In the genomic region with DNA sequence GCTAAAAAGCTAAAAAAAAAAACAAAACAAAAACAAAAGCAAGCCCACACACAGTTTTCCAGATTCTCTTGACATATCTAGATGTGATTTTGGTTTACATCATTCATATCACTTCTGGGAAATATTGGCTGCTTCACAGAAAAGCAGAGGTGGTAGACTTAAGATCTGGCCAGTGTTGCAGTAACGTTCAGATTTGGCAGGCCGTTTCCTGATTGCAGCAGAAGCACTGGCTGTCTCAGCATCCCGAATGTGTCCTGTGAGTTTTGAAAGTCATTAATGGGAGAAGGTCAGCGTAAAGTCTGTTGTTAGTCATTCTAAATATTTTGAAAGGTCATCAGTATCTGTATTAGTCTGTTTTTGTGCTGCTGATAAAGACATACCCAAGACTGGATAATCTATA, we compare ENCODE assay signal across 19 cellular contexts.
DNase-seq lines count a peak whose midpoint lies in the region; ATAC-seq and TF ChIP-seq lines count a peak whose summit lies in the region.
"Had no signal": no experiment of that assay in that cellular context is flagged by ENCODE, and none has a peak within 500 bp of the region (broad histone marks: within the 10 kb centered on the region; RNA-seq: fewer than 3 reads in every experiment).

No MANE protein-coding gene starts in this region.

- no peak for ATAC-seq in RWPE2 (ENCODE audit: low read depth)
- ATAC-seq: activated CD8-positive, alpha-beta T cell treated with anti-CD3 and anti-CD28 coated beads, Interleukin-2, amount 10 ng/mL, durations not matched to agents 7 days and 5 days; upper lobe of right lung had no signal

- H3K36me3 ChIP-seq in RWPE2 (ENCODE audit: low read depth) = no peaks in the 10 kb centered on the region
- H3K36me3 ChIP-seq: neutrophil, upper lobe of right lung had no signal

- CTCF ChIA-PET in RWPE1 (lab: Yijun Ruan, JAX) = interaction anchor here (0.7 kb wide), 1 partner anchor 60 kb away, joined by 3 read pairs; no protein-coding TSS in a partner anchor

- peaks cover 32% of the 10 kb centered on the region for H3K4me1 ChIP-seq in RWPE2 (ENCODE audit: insufficient read depth, poor library complexity, severe bottlenecking)
- H3K4me1 ChIP-seq: upper lobe of right lung had no signal

- TF ChIP-seq CTCF in RWPE2 (IDR thresholded peaks at IDR 0.05; ENCODE audit: poor library complexity, severe bottlenecking) (no peak), fibroblast of pulmonary artery (IDR thresholded peaks at IDR 0.05; ENCODE audit: low read length, missing control alignments) (no peak), RWPE1 (conservative IDR thresholded peaks at IDR 0.05; ENCODE audit: low read depth) (no peak), GM20000 (IDR thresholded peaks at IDR 0.05; ENCODE audit: extremely low read depth, missing control alignments) (no peak)

- H3K27me3 ChIP-seq in RWPE2 (ENCODE audit: insufficient read depth, poor library complexity, severe bottlenecking) = no peaks in the 10 kb centered on the region
- H3K27me3 ChIP-seq: neutrophil, upper lobe of right lung had no signal

- H3K4me3 ChIP-seq in RWPE2 (ENCODE audit: severe bottlenecking) (no peak overlapping the region), fibroblast of pulmonary artery (replicated peaks; ENCODE audit: low read depth, low read length) (peak overlapping the region; percentile 19), skeletal muscle cell (ENCODE audit: low read depth, low read length) (no peak overlapping the region)
- H3K4me3 ChIP-seq: upper lobe of right lung had no signal

- DNase-seq in HCEC 1CT (peak; percentile 58), RWPE2 (ENCODE audit: low spot score) (no peak), fibroblast of pulmonary artery (ENCODE audit: low read depth) (peak; percentile 92), skeletal muscle cell (ENCODE audit: low read depth) (peak; percentile 57), NCI-H146 (lab: John Stamatoyannopoulos, UW) (no peak), RWPE1 (ENCODE audit: low spot score) (no peak), GM20000 (ENCODE audit: low spot score) (no peak)
- DNase-seq: activated CD4-positive, CD25-positive, alpha-beta regulatory T cell treated with anti-CD3 and anti-CD28 coated beads, Interleukin-2, amount 50 U/mL, for 72 hours; activated CD8-positive, alpha-beta T cell treated with anti-CD3 and anti-CD28 coated beads, Interleukin-2, amount 10 ng/mL, durations not matched to agents 7 days and 5 days; activated naive CD4-positive, alpha-beta T cell; activated T-cell treated with anti-CD3 and anti-CD28 coated beads, Interleukin-2, amount 50 U/mL, for 24 hours; amygdala; head of caudate nucleus; NCI-H2029 treated with DMSO at 0.1 percent for 48 hours; NCI-H510A; NK-92 treated with Interleukin-12 subunit alpha and Interleukin-12 subunit beta, amount 100 ng/mL, for 24 hours; stimulated activated CD8-positive, alpha-beta memory T cell treated with anti-CD3 and anti-CD28 coated beads, Interleukin-4, amount 100 ng/mL, for 48 hours; upper lobe of right lung had no signal

- no peaks in the 10 kb centered on the region for H3K9me3 ChIP-seq in RWPE2 (ENCODE audit: severe bottlenecking)
- H3K9me3 ChIP-seq: neutrophil, upper lobe of right lung had no signal

- POLR2A ChIA-PET in RWPE1 (lab: Yijun Ruan, JAX; ENCODE audit: low non-redundant PET) = no interaction called here

- peak overlapping the region; percentile 95 for H3K27ac ChIP-seq in RWPE2 (ENCODE audit: poor library complexity, severe bottlenecking)
- no peak overlapping the region for H3K27ac ChIP-seq in RWPE1
- H3K27ac ChIP-seq: neutrophil, upper lobe of right lung had no signal

Comparison
In these comparisons a context has a peak if more than half of its experiments do, and no peak if none do; other contexts are left out.
1. DNase-seq: peak in HCEC 1CT (single experiment), fibroblast of pulmonary artery (single experiment) and skeletal muscle cell (single experiment); none in RWPE2 (single experiment), NCI-H146 (single experiment), RWPE1 (single experiment) and GM20000 (single experiment).